8 cellular contexts compared by ENCODE assay signal in genomic region chr17:18182190-18182977, GRCh38. TPM values are rescaled to one million over a fixed set of nuclear protein-coding genes. Genes with fewer than 3 reads are reported as not detected.
DNase-seq lines count a peak whose midpoint lies in the region; ATAC-seq and TF ChIP-seq lines count a peak whose summit lies in the region.

No MANE protein-coding gene starts in this region.

- no peak for DNase-seq in immature natural killer cell
- no peak for DNase-seq in stimulated activated naive CD8-positive, alpha-beta T cell treated with anti-CD3 and anti-CD28 coated beads, Interleukin-15, amount 100 ng/mL, for 72 hours
- DNase-seq in GM20000 (ENCODE audit: low spot score) = no peak
- DNase-seq in GM10248 (ENCODE audit: extremely low spot score) = no peak

- H3K9me3 Mint-ChIP-seq in immature natural killer cell = no peaks in the 10 kb centered on the region
- H3K9me3 Mint-ChIP-seq in stimulated activated naive CD8-positive, alpha-beta T cell treated with anti-CD3 and anti-CD28 coated beads, Interleukin-15, amount 100 ng/mL, for 72 hours = no peaks in the 10 kb centered on the region

- CTCF ChIA-PET in HEK293 (lab: Yijun Ruan, JAX) (interaction anchor here (0.7 to 3.4 kb wide), 6 partner anchors 10 to 89 kb away, joined by 3 to 20 read pairs (median 4); no protein-coding TSS in a partner anchor), GM10248 (lab: Yijun Ruan, JAX) (interaction anchor here (1.1 to 7.5 kb wide), 6 partner anchors 11 to 41 kb away, joined by 4 to 51 read pairs (median 7); no protein-coding TSS in a partner anchor)

- peaks cover 36% of the 10 kb centered on the region for H3K79me2 ChIP-seq in ACC112 (ENCODE audit: control insufficient read depth, insufficient read depth, low read length, unreplicated experiment)

- H3K9me3 ChIP-seq in HEK293 (ENCODE audit: control insufficient read depth, insufficient read depth, low read depth, low read length) = no peaks in the 10 kb centered on the region

- H3K27ac ChIP-seq in ACC112 (ENCODE audit: low read depth, low read length) (peak overlapping the region; percentile 96), HEK293 (ENCODE audit: extremely low read depth, low read depth, low read length) (peak overlapping the region; percentile 94), angular gyrus (ENCODE audit: low read depth, low read length) (peak overlapping the region; percentile 96)

- H3K4me3 Mint-ChIP-seq in immature natural killer cell = peak overlapping the region; percentile 92 to 97 (median 94)
- peak overlapping the region; percentile 90 to 98 for H3K4me3 Mint-ChIP-seq in stimulated activated naive CD8-positive, alpha-beta T cell treated with anti-CD3 and anti-CD28 coated beads, Interleukin-15, amount 100 ng/mL, for 72 hours

- no peak for ATAC-seq in stimulated activated naive CD8-positive, alpha-beta T cell treated with anti-CD3 and anti-CD28 coated beads, Interleukin-15, amount 100 ng/mL, for 72 hours
- ATAC-seq in HG02678 (IDR thresholded peaks at IDR 0.05; ENCODE audit: unreplicated experiment) = no peak

- POLR2A ChIA-PET in HEK293 (lab: Yijun Ruan, JAX) (interaction anchor here (0.6 to 3.3 kb wide), 17 partner anchors 10 to 210 kb away, joined by 3 to 24 read pairs (median 5); partner anchors contain the start of genes DRC3 and TOM1L2), GM10248 (lab: Yijun Ruan, JAX) (interaction anchor here (1.1 to 1.6 kb wide), 4 partner anchors 21 to 43 kb away, joined by 3 to 4 read pairs (median 3); no protein-coding TSS in a partner anchor)

- peak overlapping the region; percentile 99 for H3K4me3 ChIP-seq in ACC112 (ENCODE audit: low read depth, low read length)
- peak overlapping the region; percentile 59 for H3K4me3 ChIP-seq in HEK293 (ENCODE audit: low read depth, low read length)

- TF ChIP-seq CTCF in HEK293 (tag by site-specific recombination; IDR thresholded peaks at IDR 0.05) = no peak; the same call in 1 of the 2 replicates
- TF ChIP-seq CTCF in GM20000 (IDR thresholded peaks at IDR 0.05; ENCODE audit: extremely low read depth, missing control alignments) = no peak
- TF ChIP-seq CTCF in GM10248 (IDR thresholded peaks at IDR 0.05; ENCODE audit: control extremely low read depth, extremely low read depth, low read depth, missing control alignments) = no peak

- H3K27me3 Mint-ChIP-seq in immature natural killer cell (ENCODE audit: low read depth in 3 of 3) = peaks cover 11 to 18% (median 14%) of the 10 kb centered on the region in 3 donors
- H3K27me3 Mint-ChIP-seq in stimulated activated naive CD8-positive, alpha-beta T cell treated with anti-CD3 and anti-CD28 coated beads, Interleukin-15, amount 100 ng/mL, for 72 hours = no peaks in the 10 kb centered on the region

- peaks cover 29% of the 10 kb centered on the region for H3K4me1 ChIP-seq in ACC112 (ENCODE audit: control insufficient read depth, insufficient read depth, low read length, unreplicated experiment)
- peaks cover 20% of the 10 kb centered on the region for H3K4me1 ChIP-seq in HEK293 (ENCODE audit: control insufficient read depth, insufficient read depth, low read length)

- H3K36me3 ChIP-seq in ACC112 (ENCODE audit: insufficient read depth, low read length) (no peaks in the 10 kb centered on the region; the same call in 1 of the 2 replicates), HEK293 (ENCODE audit: control insufficient read depth in 2 of 2, insufficient read depth in 1 of 2, low read length in 2 of 2) (peaks cover 6 to 26% of the 10 kb centered on the region in 2 experiments; a peak in 2 of 3 replicates)

- H3K27ac Mint-ChIP-seq in immature natural killer cell = peak overlapping the region; percentile 96 to 99 (median 98)
- peak overlapping the region; percentile 98 to 99 for H3K27ac Mint-ChIP-seq in stimulated activated naive CD8-positive, alpha-beta T cell treated with anti-CD3 and anti-CD28 coated beads, Interleukin-15, amount 100 ng/mL, for 72 hours

- peak overlapping the region; percentile 88 for H2AFZ ChIP-seq in ACC112 (ENCODE audit: low read length, unreplicated experiment)

- H3K4me1 Mint-ChIP-seq in immature natural killer cell = peaks cover 39 to 42% of the 10 kb centered on the region in 2 donors
- H3K4me1 Mint-ChIP-seq in stimulated activated naive CD8-positive, alpha-beta T cell treated with anti-CD3 and anti-CD28 coated beads, Interleukin-15, amount 100 ng/mL, for 72 hours = peaks cover 58% of the 10 kb centered on the region

- H3K27me3 ChIP-seq in ACC112 (ENCODE audit: insufficient read depth, low read length) = no peaks in the 10 kb centered on the region

- H3K36me3 Mint-ChIP-seq in immature natural killer cell = no peaks in the 10 kb centered on the region

TF ChIP-seq in HEK293, 187 proteins besides CTCF, POLR2A, EP300 and RAD21 (continues in another document):
- TF ChIP-seq ZNF571 (tag by site-specific recombination; IDR thresholded peaks at IDR 0.05) (no peak), ZNF707 (tag by site-specific recombination; IDR thresholded peaks at IDR 0.05) (no peak), ZNF555 (tag by site-specific recombination; conservative IDR thresholded peaks at IDR 0.05) (no peak), GLI4 (tag by site-specific recombination; IDR thresholded peaks at IDR 0.05) (no peak), ZNF157 (tag by site-specific recombination; IDR thresholded peaks at IDR 0.05) (no peak), ZNF211 (tag by site-specific recombination; IDR thresholded peaks at IDR 0.05; ENCODE audit: low read depth) (no peak), ZNF692 (tag by site-specific recombination; IDR thresholded peaks at IDR 0.05) (0 out of 2 replicates have a peak, but pooled peaks have one; percentile 14), PRDM4 (tag by site-specific recombination; IDR thresholded peaks at IDR 0.05) (no peak), ZNF311 (tag by site-specific recombination; IDR thresholded peaks at IDR 0.05; ENCODE audit: borderline replicate concordance) (no peak), INSM2 (tag by site-specific recombination; IDR thresholded peaks at IDR 0.05) (0 out of 2 replicates have a peak, but pooled peaks have one; percentile 61), ZSCAN23 (tag by site-specific recombination; IDR thresholded peaks at IDR 0.05) (no peak), OVOL3 (tag by site-specific recombination; IDR thresholded peaks at IDR 0.05) (no peak), ZNF391 (tag by site-specific recombination; IDR thresholded peaks at IDR 0.05; ENCODE audit: borderline replicate concordance, low read depth) (0 out of 2 replicates have a peak, but pooled peaks have one; percentile 28), ZNF785 (tag by site-specific recombination; IDR thresholded peaks at IDR 0.05) (no peak), ZNF112 (tag by site-specific recombination; IDR thresholded peaks at IDR 0.05) (no peak)

RNA-seq across cellular contexts. Expression of gene ALKBH5, which starts 1.2 kb away (rescaled TPM):
- polyA plus RNA-seq in immature natural killer cell = 100 to 1,000 TPM in 2 of 3 donors, 10 to 100 TPM in 1; 86.4 to 130 (median 102) TPM

RNA-seq across cellular contexts. Expression of gene LLGL1, which starts 43.1 kb away (rescaled TPM):
- polyA plus RNA-seq in immature natural killer cell = 1 to 10 TPM in 2 of 3 donors, not detected in 1; 2.0 to 3.1 TPM
